ENCODE assay signal across 11 cellular contexts in the genomic region with DNA sequence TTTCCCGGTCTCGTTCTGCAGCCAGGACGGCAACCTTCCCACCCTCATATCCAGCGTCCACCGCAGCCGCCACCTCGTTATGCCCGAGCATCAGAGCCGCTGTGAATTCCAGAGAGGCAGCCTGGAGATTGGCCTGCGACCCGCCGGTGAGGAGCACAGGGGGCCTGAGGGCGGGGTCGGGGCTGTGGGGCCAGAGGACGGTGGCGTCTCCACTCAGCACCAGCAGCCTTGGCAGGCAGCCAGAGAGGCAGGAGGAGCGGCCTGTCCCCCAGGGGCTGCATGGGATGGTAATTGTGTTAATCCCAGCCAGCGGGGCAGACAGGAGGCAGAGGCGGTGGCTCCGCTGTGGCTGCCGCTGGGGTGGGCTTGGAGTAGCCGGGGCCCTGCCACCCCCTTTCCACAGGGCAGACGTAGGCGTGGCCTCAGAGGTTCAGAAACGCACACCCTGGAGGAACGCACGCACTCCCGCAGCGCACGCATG. TPM values are rescaled to one million over a fixed set of nuclear protein-coding genes. Genes with fewer than 3 reads are reported as not detected.
A peak's percentile ranks its signal among the peaks of the same experiment; 100 is the strongest.
DNase-seq lines count a peak whose midpoint lies in the region; ATAC-seq and TF ChIP-seq lines count a peak whose summit lies in the region.
"Had no signal": no experiment of that assay in that cellular context is flagged by ENCODE, and none has a peak within 500 bp of the region (broad histone marks: within the 10 kb centered on the region; RNA-seq: fewer than 3 reads in every experiment).

No MANE protein-coding gene starts in this region.

- H3K9ac ChIP-seq in SK-N-MC (ENCODE audit: insufficient read length): no peak overlapping the region

- no peaks in the 10 kb centered on the region for H3K4me1 ChIP-seq in right cardiac atrium (ENCODE audit: control insufficient read depth, insufficient read depth, low read length)

- H3K9me3 ChIP-seq in right cardiac atrium (ENCODE audit: control insufficient read depth, low read length) (no peaks in the 10 kb centered on the region), SK-N-MC (ENCODE audit: low read depth, low read length) (no peaks in the 10 kb centered on the region)
- H3K9me3 ChIP-seq: upper lobe of left lung had no signal

- H3K36me3 Mint-ChIP-seq in type B pancreatic cell: no peaks in the 10 kb centered on the region
- no peaks in the 10 kb centered on the region for H3K36me3 Mint-ChIP-seq in naive thymus-derived CD8-positive, alpha-beta T cell
- H3K36me3 Mint-ChIP-seq: natural killer cell had no signal

- ATAC-seq in right cardiac atrium (no peak), Right ventricle myocardium inferior (no peak)
- ATAC-seq in naive thymus-derived CD8-positive, alpha-beta T cell: no peak
- ATAC-seq: activated T-cell treated with anti-CD3 and anti-CD28 coated beads, Interleukin-2, amount 50 U/mL, for 72 hours; natural killer cell; T-helper 17 cell had no signal

- intact Hi-C loops in right cardiac atrium (cut with DNase I) (no loop called here), Right ventricle myocardium inferior (cut with DNase I) (no loop called here)

- peaks cover 35% of the 10 kb centered on the region for H3K27me3 Mint-ChIP-seq in type B pancreatic cell
- H3K27me3 Mint-ChIP-seq in naive thymus-derived CD8-positive, alpha-beta T cell: peaks cover 6 to 47% (median 19%) of the 10 kb centered on the region in 5 donors

- no peak overlapping the region for H3K4me3 ChIP-seq in right cardiac atrium (ENCODE audit: low read length)
- peak overlapping the region; percentile 66 for H3K4me3 ChIP-seq in SK-N-MC
- H3K4me3 ChIP-seq: upper lobe of left lung had no signal

- H3K36me3 ChIP-seq in SK-N-MC (ENCODE audit: insufficient read depth, low read length): peaks cover under 1% of the 10 kb centered on the region; the same call in 1 of the 2 replicates
- H3K36me3 ChIP-seq: upper lobe of left lung had no signal

- 19% methylated on average over 30 of the region's 30 CpGs for WGBS in right cardiac atrium

- peak overlapping the region; percentile 54 for H3K4me3 Mint-ChIP-seq in type B pancreatic cell
- no peak overlapping the region for H3K4me3 Mint-ChIP-seq in naive thymus-derived CD8-positive, alpha-beta T cell
- H3K4me3 Mint-ChIP-seq: activated T-cell treated with anti-CD3 and anti-CD28 coated beads, Interleukin-2, amount 50 U/mL, for 72 hours; natural killer cell; T-helper 17 cell had no signal

- no peaks in the 10 kb centered on the region for H3K9me3 Mint-ChIP-seq in type B pancreatic cell
- H3K9me3 Mint-ChIP-seq in naive thymus-derived CD8-positive, alpha-beta T cell: no peaks in the 10 kb centered on the region
- H3K9me3 Mint-ChIP-seq: activated T-cell treated with anti-CD3 and anti-CD28 coated beads, Interleukin-2, amount 50 U/mL, for 72 hours; natural killer cell had no signal

- H3K27ac ChIP-seq in right cardiac atrium (ENCODE audit: low read length) (no peak overlapping the region), SK-N-MC (peak overlapping the region; percentile 76), RWPE1 (no peak overlapping the region)
- H3K27ac ChIP-seq: upper lobe of left lung had no signal

- H3K27ac Mint-ChIP-seq in type B pancreatic cell: no peak overlapping the region
- no peak overlapping the region for H3K27ac Mint-ChIP-seq in naive thymus-derived CD8-positive, alpha-beta T cell
- H3K27ac Mint-ChIP-seq: activated T-cell treated with anti-CD3 and anti-CD28 coated beads, Interleukin-2, amount 50 U/mL, for 72 hours; natural killer cell; T-helper 17 cell had no signal

- no peak for TF ChIP-seq CTCF in type B pancreatic cell (conservative IDR thresholded peaks at IDR 0.05)
- TF ChIP-seq CTCF in RWPE1 (conservative IDR thresholded peaks at IDR 0.05; ENCODE audit: low read depth): no peak

- H3K27me3 ChIP-seq in right cardiac atrium (ENCODE audit: control insufficient read depth, insufficient read depth): no peaks in the 10 kb centered on the region

- CTCF ChIA-PET in RWPE1 (lab: Yijun Ruan, JAX): no interaction called here

- POLR2A ChIA-PET in naive thymus-derived CD8-positive, alpha-beta T cell (lab: Charles Lee): no interaction called here
- POLR2A ChIA-PET in RWPE1 (lab: Yijun Ruan, JAX; ENCODE audit: low non-redundant PET): no interaction called here

- DNase-seq in right cardiac atrium (peak; percentile 65 to 87 (median 84)), Right ventricle myocardium inferior (ENCODE audit: missing footprints) (no peak), SK-N-MC (ENCODE audit: low read depth, low spot score) (no peak), type B pancreatic cell (ENCODE audit: extremely low spot score, unreplicated experiment) (peak; percentile 86), RWPE1 (ENCODE audit: low spot score) (no peak)
- no peak for DNase-seq in naive thymus-derived CD8-positive, alpha-beta T cell
- DNase-seq: activated T-cell treated with anti-CD3 and anti-CD28 coated beads, Interleukin-2, amount 50 U/mL, for 72 hours; natural killer cell; NCI-H2029 treated with DMSO at 0.1 percent for 48 hours; T-helper 17 cell had no signal

- H3K4me1 Mint-ChIP-seq in type B pancreatic cell (ENCODE audit: unreplicated experiment): peaks cover 21% of the 10 kb centered on the region
- peaks cover 0 to 8% (median 3%) of the 10 kb centered on the region in 4 donors for H3K4me1 Mint-ChIP-seq in naive thymus-derived CD8-positive, alpha-beta T cell

RNA-seq across cellular contexts. Expression of a gene that starts 12.1 kb away (rescaled TPM):
- total RNA-seq in right cardiac atrium (10 to 100 TPM in 3 of 4 donors, 1 to 10 TPM in 1; 6.9 to 27.2 (median 11.4) TPM), Right ventricle myocardium inferior (1.7 TPM), type B pancreatic cell (ENCODE audit: low replicate concordance) (13.1 and 50.5 TPM in 2 replicates)
- polyA plus RNA-seq in right cardiac atrium: 7.8 TPM
- not detected for total RNA-seq in naive thymus-derived CD8-positive, alpha-beta T cell
- under 1 TPM in 1 of 3 donors, not detected in 2; 0.29 TPM for polyA plus RNA-seq in naive thymus-derived CD8-positive, alpha-beta T cell
- total RNA-seq: natural killer cell, T-helper 17 cell had no signal

RNA-seq across cellular contexts. Expression of a gene that starts 23.3 kb away (rescaled TPM):
- total RNA-seq in right cardiac atrium (10 to 100 TPM; 43.6 to 48.6 (median 45.5) TPM), Right ventricle myocardium inferior (41.7 TPM), type B pancreatic cell (ENCODE audit: low replicate concordance) (75.1 and 87.2 TPM in 2 replicates)
- 44.3 TPM for polyA plus RNA-seq in right cardiac atrium
- 10 to 100 TPM; 72.3 to 78.3 TPM for total RNA-seq in naive thymus-derived CD8-positive, alpha-beta T cell
- polyA plus RNA-seq in naive thymus-derived CD8-positive, alpha-beta T cell: 10 to 100 TPM; 49.5 to 68.2 (median 60.5) TPM

RNA-seq across cellular contexts. Expression of a gene that starts 24.6 kb away (rescaled TPM):
- total RNA-seq in right cardiac atrium (1 to 10 TPM; 5.0 to 9.7 (median 6.6) TPM), Right ventricle myocardium inferior (7.0 TPM), type B pancreatic cell (ENCODE audit: low replicate concordance) (31.5 and 42.2 TPM in 2 replicates)
- polyA plus RNA-seq in right cardiac atrium: 5.3 TPM
- total RNA-seq in naive thymus-derived CD8-positive, alpha-beta T cell: 10 to 100 TPM; 36.4 to 37.4 TPM
- 1 to 10 TPM in 2 of 3 donors, under 1 TPM in 1; 0.94 to 2.0 (median 1.1) TPM for polyA plus RNA-seq in naive thymus-derived CD8-positive, alpha-beta T cell

RNA-seq across cellular contexts. Expression of a gene that starts 30.5 kb away (rescaled TPM):
- under 1 TPM in 1 of 4 donors, not detected in 3; 0.41 TPM for total RNA-seq in right cardiac atrium
- 0.14 TPM for polyA plus RNA-seq in right cardiac atrium
- total RNA-seq in Right ventricle myocardium inferior: not detected
- 6.4 and 16.7 TPM in 2 replicates for total RNA-seq in type B pancreatic cell (ENCODE audit: low replicate concordance)
- under 1 TPM; 0.60 to 0.93 TPM for total RNA-seq in naive thymus-derived CD8-positive, alpha-beta T cell
- under 1 TPM in 1 of 3 donors, not detected in 2; 0.19 TPM for polyA plus RNA-seq in naive thymus-derived CD8-positive, alpha-beta T cell

RNA-seq across cellular contexts. Expression of a gene that starts 46.1 kb away (rescaled TPM):
- 10 to 100 TPM; 44.4 to 78.0 (median 57.4) TPM for total RNA-seq in right cardiac atrium
- 112 TPM for polyA plus RNA-seq in right cardiac atrium
- total RNA-seq in Right ventricle myocardium inferior: 174 TPM
- total RNA-seq in type B pancreatic cell (ENCODE audit: low replicate concordance): 0.34 and 0.62 TPM in 2 replicates
- total RNA-seq in naive thymus-derived CD8-positive, alpha-beta T cell: not detected
- polyA plus RNA-seq in naive thymus-derived CD8-positive, alpha-beta T cell: not detected
- total RNA-seq: activated T-cell treated with anti-CD3 and anti-CD28 coated beads, Interleukin-2, amount 50 U/mL, for 72 hours; natural killer cell; T-helper 17 cell had no signal

Comparison
In these comparisons a context has a peak if more than half of its experiments do, and no peak if none do; other contexts are left out.
1. DNase-seq: peak in right cardiac atrium (3 of 3) and type B pancreatic cell (single experiment); none in Right ventricle myocardium inferior (single experiment), SK-N-MC (single experiment), naive thymus-derived CD8-positive, alpha-beta T cell (0 of 10) and RWPE1 (single experiment).